ENCODE assay signal across 18 cellular contexts in genomic region chr10:125104559-125104958, GRCh38. TPM values are rescaled to one million over a fixed set of nuclear protein-coding genes. Genes with fewer than 3 reads are reported as not detected.
A peak's percentile ranks its signal among the peaks of the same experiment; 100 is the strongest.
DNase-seq lines count a peak whose midpoint lies in the region; ATAC-seq and TF ChIP-seq lines count a peak whose summit lies in the region.
"Had no signal": no experiment of that assay in that cellular context is flagged by ENCODE, and none has a peak within 500 bp of the region (broad histone marks: within the 10 kb centered on the region; RNA-seq: fewer than 3 reads in every experiment).

No MANE protein-coding gene starts in this region.

- no peaks in the 10 kb centered on the region for H3K27me3 ChIP-seq in stomach
- H3K27me3 ChIP-seq: SJCRH30 had no signal

- H3K4me3 ChIP-seq in stomach = no peak overlapping the region
- H3K4me3 ChIP-seq: SJCRH30 had no signal

- peaks cover 16 to 57% (median 44%) of the 10 kb centered on the region in 4 donors for H3K36me3 ChIP-seq in stomach

- peaks cover 0 to 7% (median 0%) of the 10 kb centered on the region in 3 donors for H3K27me3 Mint-ChIP-seq in immature natural killer cell (ENCODE audit: low read depth in 3 of 3)

- H3K36me3 Mint-ChIP-seq in immature natural killer cell = peaks cover 7 to 20% (median 16%) of the 10 kb centered on the region in 3 donors
- H3K36me3 Mint-ChIP-seq: T-cell had no signal

- H3K27ac Mint-ChIP-seq in immature natural killer cell = peak overlapping the region in 5 of 6 donors; percentile 8 to 78 (median 46)
- H3K27ac Mint-ChIP-seq: T-cell had no signal

- TF ChIP-seq POLR2A in stomach (IDR thresholded peaks at IDR 0.05) = no peak

- no peak for ATAC-seq in GM18858 (IDR thresholded peaks at IDR 0.05; ENCODE audit: unreplicated experiment)
- ATAC-seq: T-cell had no signal

- TF ChIP-seq EP300 in stomach (IDR thresholded peaks at IDR 0.05) = no peak

- DNase-seq in NOMO-1 (lab: John Stamatoyannopoulos, UW; ENCODE audit: unreplicated experiment in 2 of 2) (peak; percentile 11 to 49), NOMO-1 treated with dmso at 0.1 percent for 144 hours (lab: John Stamatoyannopoulos, UW; ENCODE audit: unreplicated experiment) (no peak), NCI-H146 treated with DMSO at 0.1 percent for 48 hours (lab: John Stamatoyannopoulos, UW; ENCODE audit: unreplicated experiment) (peak; percentile 63), immature natural killer cell (no peak), stomach (peak; percentile 4), midbrain (lab: John Stamatoyannopoulos, UW) (no peak), NCI-H187 (lab: John Stamatoyannopoulos, UW) (no peak)
- DNase-seq: AML-193, EL, GF-D8, IMR-90, NCI-H1930, NCI-H226, NCI-H524 treated with DMSO at 0.1 percent for 48 hours, T-cell had no signal

- H3K4me3 Mint-ChIP-seq in immature natural killer cell = no peak overlapping the region
- H3K4me3 Mint-ChIP-seq: CD14-positive monocyte, T-cell had no signal

- H3K9me3 ChIP-seq in stomach = no peaks in the 10 kb centered on the region
- H3K9me3 ChIP-seq: SJCRH30 had no signal

- TF ChIP-seq CTCF in stomach (IDR thresholded peaks at IDR 0.05) = no peak

- WGBS in stomach, 5 donors = 68 to 74% (median 70%) methylated on average over 10 of the region's 10 CpGs

- peaks cover 90 to 99% of the 10 kb centered on the region in 2 donors for H3K4me1 Mint-ChIP-seq in immature natural killer cell
- H3K4me1 Mint-ChIP-seq: T-cell had no signal

- no peak overlapping the region for H3K27ac ChIP-seq in stomach
- H3K27ac ChIP-seq: SJCRH30 had no signal

- intact Hi-C loops in stomach (cut with DNase I; ENCODE audit: low total_unique reads) = no loop called here

- peaks cover 36 to 68% (median 50%) of the 10 kb centered on the region in 4 donors for H3K4me1 ChIP-seq in stomach
- H3K4me1 ChIP-seq: SJCRH30 had no signal

- H3K9me3 Mint-ChIP-seq in immature natural killer cell = no peaks in the 10 kb centered on the region

RNA-seq across cellular contexts. Expression of gene CTBP2, which starts 55.8 kb away (rescaled TPM):
- 100 to 1,000 TPM in 2 of 3 donors, 10 to 100 TPM in 1; 89.8 to 154 (median 131) TPM for polyA plus RNA-seq in immature natural killer cell
- total RNA-seq in stomach = 100 to 1,000 TPM in 2 of 5 donors, 10 to 100 TPM in 3; 58.6 to 169 (median 80.5) TPM
- polyA plus RNA-seq in stomach = 10 to 100 TPM; 21.3 to 41.2 (median 34.6) TPM

Comparison
In these comparisons a context has a peak if more than half of its experiments do, and no peak if none do; other contexts are left out.
1. DNase-seq: peak in NOMO-1 (2 of 2), NCI-H146 treated with DMSO at 0.1 percent for 48 hours (single experiment) and stomach (single experiment); none in NOMO-1 treated with dmso at 0.1 percent for 144 hours (single experiment), immature natural killer cell (0 of 3), midbrain (single experiment) and NCI-H187 (0 of 2).